Comparison of ENCODE assay signal across 16 cellular contexts in genomic region chr2:59237311-59237710, GRCh38.
A peak's percentile ranks its signal among the peaks of the same experiment; 100 is the strongest.
DNase-seq lines count a peak whose midpoint lies in the region; ATAC-seq and TF ChIP-seq lines count a peak whose summit lies in the region.
"Had no signal": no experiment of that assay in that cellular context is flagged by ENCODE, and none has a peak within 500 bp of the region (broad histone marks: within the 10 kb centered on the region; RNA-seq: fewer than 3 reads in every experiment).

No MANE protein-coding gene starts in this region.

- H3K4me3 Mint-ChIP-seq in MCF 10A (ENCODE audit: unreplicated experiment) = no peak overlapping the region
- H3K4me3 Mint-ChIP-seq in natural killer cell treated with Interleukin-12 subunit alpha and Interleukin-12 subunit beta and Interleukin-15 and Interleukin-18, amount 100 ng/mL, for 72 hours = no peak overlapping the region
- H3K4me3 Mint-ChIP-seq: CD4-positive, CD25-positive, alpha-beta regulatory T cell had no signal

- no peak for ATAC-seq in natural killer cell treated with Interleukin-12 subunit alpha and Interleukin-12 subunit beta and Interleukin-15 and Interleukin-18, amount 100 ng/mL, for 72 hours
- ATAC-seq: Panc1 had no signal

- no peaks in the 10 kb centered on the region for H3K36me3 ChIP-seq in breast epithelium

- CTCF ChIA-PET in MCF 10A (lab: Yijun Ruan, JAX) = no interaction called here

- H3K4me3 ChIP-seq in breast epithelium (no peak overlapping the region), fibroblast of villous mesenchyme (ENCODE audit: low read depth, low read length) (no peak overlapping the region)

- DNase-seq in MCF 10A (ENCODE audit: unreplicated experiment) (peak; percentile 5), breast epithelium (ENCODE audit: low spot score in 2 of 2) (no peak), NOMO-1 treated with dmso at 0.1 percent for 144 hours (lab: John Stamatoyannopoulos, UW; ENCODE audit: unreplicated experiment) (peak; percentile 27), fibroblast of villous mesenchyme (ENCODE audit: low read depth) (peak; percentile 46), NCI-H446 (lab: John Stamatoyannopoulos, UW) (no peak)
- DNase-seq in activated naive CD4-positive, alpha-beta T cell treated with Interleukin-2 at 50 U/mL for 16 hours = no peak
- no peak for DNase-seq in natural killer cell treated with Interleukin-12 subunit alpha and Interleukin-12 subunit beta and Interleukin-15 and Interleukin-18, amount 100 ng/mL, for 72 hours (ENCODE audit: low spot score)
- DNase-seq: AML-193; CD4-positive, CD25-positive, alpha-beta regulatory T cell; HCEC 1CT; KG1; NCI-H1092 treated with DMSO at 0.1 percent for 48 hours; NCI-H2081 treated with DMSO at 0.1 percent for 48 hours; NCI-H226; SW 1271 had no signal

- H3K27ac Mint-ChIP-seq in MCF 10A (ENCODE audit: low read depth, unreplicated experiment) = no peak overlapping the region
- no peak overlapping the region for H3K27ac Mint-ChIP-seq in natural killer cell treated with Interleukin-12 subunit alpha and Interleukin-12 subunit beta and Interleukin-15 and Interleukin-18, amount 100 ng/mL, for 72 hours
- H3K27ac Mint-ChIP-seq: CD4-positive, CD25-positive, alpha-beta regulatory T cell had no signal

- no peak overlapping the region for H3K27ac ChIP-seq in breast epithelium

- no peaks in the 10 kb centered on the region for H3K4me1 Mint-ChIP-seq in MCF 10A (ENCODE audit: insufficient read depth, unreplicated experiment)
- no peaks in the 10 kb centered on the region for H3K4me1 Mint-ChIP-seq in natural killer cell treated with Interleukin-12 subunit alpha and Interleukin-12 subunit beta and Interleukin-15 and Interleukin-18, amount 100 ng/mL, for 72 hours (ENCODE audit: low read depth in 2 of 2)
- H3K4me1 Mint-ChIP-seq: CD4-positive, CD25-positive, alpha-beta regulatory T cell had no signal

- H3K27me3 ChIP-seq in breast epithelium = no peaks in the 10 kb centered on the region

- intact Hi-C loops in MCF 10A (cut with micrococcal nuclease) = no loop called here
- intact Hi-C loops in breast epithelium (cut with DNase I; ENCODE audit: low total_unique reads) = no loop called here

- no TSS peak for BruUV-seq in MCF 10A (replicated peaks; lab: Mats Ljungman, UMichigan)

- TF ChIP-seq CTCF in MCF 10A (IDR thresholded peaks at IDR 0.05; ENCODE audit: unreplicated experiment) (no peak), breast epithelium (IDR thresholded peaks at IDR 0.05) (no peak), fibroblast of villous mesenchyme (IDR thresholded peaks at IDR 0.05; ENCODE audit: insufficient read depth, low read depth, low read length) (no peak)

- H3K9me3 Mint-ChIP-seq in MCF 10A (ENCODE audit: unreplicated experiment) = no peaks in the 10 kb centered on the region
- no peaks in the 10 kb centered on the region for H3K9me3 Mint-ChIP-seq in natural killer cell treated with Interleukin-12 subunit alpha and Interleukin-12 subunit beta and Interleukin-15 and Interleukin-18, amount 100 ng/mL, for 72 hours

- POLR2A ChIA-PET in MCF 10A (lab: Yijun Ruan, JAX) = no interaction called here

- H3K4me1 ChIP-seq in breast epithelium = no peaks in the 10 kb centered on the region

- no peaks in the 10 kb centered on the region for H3K27me3 Mint-ChIP-seq in MCF 10A (ENCODE audit: insufficient read depth, unreplicated experiment)
- H3K27me3 Mint-ChIP-seq in natural killer cell treated with Interleukin-12 subunit alpha and Interleukin-12 subunit beta and Interleukin-15 and Interleukin-18, amount 100 ng/mL, for 72 hours = no peaks in the 10 kb centered on the region

- no peak for TF ChIP-seq POLR2A in breast epithelium (IDR thresholded peaks at IDR 0.05)

- no peaks in the 10 kb centered on the region for H3K36me3 Mint-ChIP-seq in MCF 10A (ENCODE audit: insufficient read depth, unreplicated experiment)
- no peaks in the 10 kb centered on the region for H3K36me3 Mint-ChIP-seq in natural killer cell treated with Interleukin-12 subunit alpha and Interleukin-12 subunit beta and Interleukin-15 and Interleukin-18, amount 100 ng/mL, for 72 hours
- H3K36me3 Mint-ChIP-seq: CD4-positive, CD25-positive, alpha-beta regulatory T cell had no signal

- H3K9me3 ChIP-seq in breast epithelium = no peaks in the 10 kb centered on the region

Comparison
In these comparisons a context has a peak if more than half of its experiments do, and no peak if none do; other contexts are left out.
1. DNase-seq: peak in MCF 10A (single experiment), NOMO-1 treated with dmso at 0.1 percent for 144 hours (single experiment) and fibroblast of villous mesenchyme (single experiment); none in breast epithelium (0 of 2), activated naive CD4-positive, alpha-beta T cell treated with Interleukin-2 at 50 U/mL for 16 hours (single experiment), natural killer cell treated with Interleukin-12 subunit alpha and Interleukin-12 subunit beta and Interleukin-15 and Interleukin-18, amount 100 ng/mL, for 72 hours (single experiment) and NCI-H446 (0 of 2).